Comparison of ENCODE assay signal across 14 cellular contexts in the genomic region with DNA sequence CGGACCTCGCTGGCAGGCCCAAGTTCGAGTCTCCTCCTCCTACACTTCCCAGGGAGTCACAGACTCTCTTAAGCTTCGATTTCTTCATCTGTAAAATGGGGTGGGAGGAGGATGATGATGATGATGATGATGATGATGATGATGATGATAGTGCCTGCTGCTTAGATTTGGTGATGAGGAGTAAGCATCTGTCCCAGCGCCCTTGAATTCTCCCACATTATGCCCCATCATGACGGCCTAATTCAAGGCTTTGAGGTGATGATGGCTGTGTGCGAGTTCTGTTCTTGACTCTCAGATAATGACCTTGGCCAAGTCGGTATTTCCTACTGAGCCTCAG. TPM values are rescaled to one million over a fixed set of nuclear protein-coding genes. Genes with fewer than 3 reads are reported as not detected.
DNase-seq lines count a peak whose midpoint lies in the region; TF ChIP-seq lines count a peak whose summit lies in the region.
"Had no signal": no experiment of that assay in that cellular context is flagged by ENCODE, and none has a peak within 500 bp of the region (broad histone marks: within the 10 kb centered on the region; RNA-seq: fewer than 3 reads in every experiment).

No MANE protein-coding gene starts in this region.

- H3K4me1 ChIP-seq in breast epithelium: peaks cover 0 to 4% of the 10 kb centered on the region in 2 donors
- peaks cover 0 to 3% (median 0%) of the 10 kb centered on the region in 4 donors for H3K4me1 ChIP-seq in transverse colon

- peak overlapping the region; percentile 83 to 96 for H3K27ac ChIP-seq in breast epithelium
- H3K27ac ChIP-seq in dorsolateral prefrontal cortex: peak overlapping the region in 57 of 59 donors; percentile 38 to 99 (median 95)
- peak overlapping the region; percentile 75 to 87 (median 80) for H3K27ac ChIP-seq in transverse colon

- H3K4me1 Mint-ChIP-seq in MCF 10A (ENCODE audit: insufficient read depth, unreplicated experiment) (peaks cover 9% of the 10 kb centered on the region), mesothelial cell of epicardium (peaks cover 9% of the 10 kb centered on the region)
- H3K4me1 Mint-ChIP-seq: activated CD4-positive, alpha-beta T cell treated with anti-CD3 and anti-CD28 coated beads, Interleukin-2, amount 10 ng/mL, durations not matched to agents 7 days and 5 days had no signal

- no peak for TF ChIP-seq EP300 in transverse colon (IDR thresholded peaks at IDR 0.05; ENCODE audit: low read depth)

- H3K36me3 Mint-ChIP-seq in MCF 10A (ENCODE audit: insufficient read depth, unreplicated experiment): no peaks in the 10 kb centered on the region
- H3K36me3 Mint-ChIP-seq in mesothelial cell of epicardium: no peaks in the 10 kb centered on the region
- H3K36me3 Mint-ChIP-seq: stimulated activated naive B cell treated with anti-CD40 and anti-IgM and Interleukin-4, amounts not matched to agents 10 μg/mL and 1 μg/mL and 100 μg/mL, for 72 hours had no signal

- no TSS peak for BruUV-seq in MCF 10A (replicated peaks; lab: Mats Ljungman, UMichigan)

- DNase-seq in breast epithelium (ENCODE audit: low spot score in 2 of 2): no peak
- no peak for DNase-seq in MCF 10A (ENCODE audit: unreplicated experiment)
- no peak for DNase-seq in dorsolateral prefrontal cortex
- DNase-seq in mesothelial cell of epicardium (ENCODE audit: low spot score in 2 of 2, unreplicated experiment in 2 of 2): no peak
- no peak for DNase-seq in transverse colon
- no peak for DNase-seq in A172 (ENCODE audit: low spot score)
- DNase-seq in NCI-H1417 treated with DMSO at 0.1 percent for 48 hours (lab: John Stamatoyannopoulos, UW): no peak
- DNase-seq in GM13977 (ENCODE audit: low spot score): no peak
- DNase-seq: 8988T; activated CD4-positive, alpha-beta T cell treated with anti-CD3 and anti-CD28 coated beads, Interleukin-2, amount 10 ng/mL, durations not matched to agents 7 days and 5 days; DMS153; stimulated activated naive B cell treated with anti-CD40 and anti-IgM and Interleukin-4, amounts not matched to agents 10 μg/mL and 1 μg/mL and 100 μg/mL, for 72 hours had no signal

- H3K4me3 Mint-ChIP-seq in MCF 10A (ENCODE audit: unreplicated experiment): no peak overlapping the region
- peak overlapping the region; percentile 51 for H3K4me3 Mint-ChIP-seq in mesothelial cell of epicardium
- H3K4me3 Mint-ChIP-seq: activated CD4-positive, alpha-beta T cell treated with anti-CD3 and anti-CD28 coated beads, Interleukin-2, amount 10 ng/mL, durations not matched to agents 7 days and 5 days had no signal

- TF ChIP-seq POLR2A in breast epithelium (IDR thresholded peaks at IDR 0.05) (no peak), transverse colon (IDR thresholded peaks at IDR 0.05) (no peak)

- POLR2A ChIA-PET in MCF 10A (lab: Yijun Ruan, JAX): no interaction called here

- H3K9me3 Mint-ChIP-seq in MCF 10A (ENCODE audit: unreplicated experiment) (peaks cover 19% of the 10 kb centered on the region), mesothelial cell of epicardium (peaks cover 16% of the 10 kb centered on the region)
- H3K9me3 Mint-ChIP-seq: activated CD4-positive, alpha-beta T cell treated with anti-CD3 and anti-CD28 coated beads, Interleukin-2, amount 10 ng/mL, durations not matched to agents 7 days and 5 days had no signal

- TF ChIP-seq CTCF in breast epithelium (IDR thresholded peaks at IDR 0.05): no peak
- no peak for TF ChIP-seq CTCF in MCF 10A (IDR thresholded peaks at IDR 0.05; ENCODE audit: unreplicated experiment)
- no peak for TF ChIP-seq CTCF in dorsolateral prefrontal cortex (IDR thresholded peaks at IDR 0.05 in 54 of 56, conservative IDR thresholded peaks at IDR 0.05 in 2 of 56; ENCODE audit: low read depth in 1 of 56, partially characterized antibody in 56 of 56)
- no peak for TF ChIP-seq CTCF in mesothelial cell of epicardium (IDR thresholded peaks at IDR 0.05; ENCODE audit: unreplicated experiment)
- TF ChIP-seq CTCF in transverse colon (IDR thresholded peaks at IDR 0.05): no peak
- TF ChIP-seq CTCF in GM13977 (IDR thresholded peaks at IDR 0.05; ENCODE audit: extremely low read depth, insufficient read depth, missing control alignments): no peak

- H3K27me3 ChIP-seq in breast epithelium (no peaks in the 10 kb centered on the region), dorsolateral prefrontal cortex (peaks cover 0 to 10% (median 0%) of the 10 kb centered on the region in 45 donors), transverse colon (peaks cover 36% of the 10 kb centered on the region)

- H3K9me3 ChIP-seq in breast epithelium (peaks cover 0 to 6% of the 10 kb centered on the region in 2 donors), transverse colon (no peaks in the 10 kb centered on the region)

- H3K4me3 ChIP-seq in breast epithelium (peak overlapping the region; percentile 43 to 75 (median 57)), dorsolateral prefrontal cortex (peak overlapping the region in 55 of 59 donors; percentile 9 to 90 (median 75)), transverse colon (peak overlapping the region in 3 of 4 donors; percentile 30 to 42 (median 32))
- H3K4me3 ChIP-seq: GM12878 had no signal

- no peaks in the 10 kb centered on the region for H3K36me3 ChIP-seq in breast epithelium
- no peaks in the 10 kb centered on the region for H3K36me3 ChIP-seq in transverse colon

- no peak overlapping the region for H3K27ac Mint-ChIP-seq in MCF 10A (ENCODE audit: low read depth, unreplicated experiment)
- no peak overlapping the region for H3K27ac Mint-ChIP-seq in mesothelial cell of epicardium
- H3K27ac Mint-ChIP-seq: activated CD4-positive, alpha-beta T cell treated with anti-CD3 and anti-CD28 coated beads, Interleukin-2, amount 10 ng/mL, durations not matched to agents 7 days and 5 days; stimulated activated naive B cell treated with anti-CD40 and anti-IgM and Interleukin-4, amounts not matched to agents 10 μg/mL and 1 μg/mL and 100 μg/mL, for 72 hours had no signal

- intact Hi-C loops in breast epithelium (cut with DNase I; ENCODE audit: low total_unique reads) (no loop called here), MCF 10A (cut with micrococcal nuclease) (no loop called here), dorsolateral prefrontal cortex (cut with DNase I) (no loop called here), transverse colon (cut with DNase I; ENCODE audit: low total_unique reads) (no loop called here)

- in situ Hi-C loops in transverse colon (cut with MboI; ENCODE audit: low pct_ligation_motif_present in 1 of 4, low pct_unique_long_range_greater_than_20kb in 1 of 4, low sequenced_read_pairs in 3 of 4) (no loop called here), GM13977 (cut with MboI; ENCODE audit: low pct_unique_long_range_greater_than_20kb, low sequenced_read_pairs, unreplicated experiment) (no loop called here)

- CTCF ChIA-PET in MCF 10A (lab: Yijun Ruan, JAX): no interaction called here

- WGBS in transverse colon (ENCODE audit: low coverage in 1 of 2), 2 donors: 72% methylated on average over 8 of the region's 8 CpGs; no CpG with 5 or more reads in 1 of the 2 donors

- H3K27me3 Mint-ChIP-seq in MCF 10A (ENCODE audit: insufficient read depth, unreplicated experiment) (peaks cover 18% of the 10 kb centered on the region), mesothelial cell of epicardium (ENCODE audit: low read depth) (peaks cover 72% of the 10 kb centered on the region)

RNA-seq across cellular contexts. Expression of a gene that starts 0.5 kb away (rescaled TPM):
- total RNA-seq in breast epithelium: 1 to 10 TPM; 2.1 to 5.1 (median 4.3) TPM
- not detected in 2 replicates for total RNA-seq in MCF 10A (2022)
- total RNA-seq in dorsolateral prefrontal cortex: 100 to 1,000 TPM in 6 of 120 experiments, 10 to 100 TPM in 114; 19.2 to 129 (median 51.1) TPM
- 3.3 to 4.4 TPM (median 3.6 TPM) in 3 replicates for total RNA-seq in mesothelial cell of epicardium
- 10 to 100 TPM in 1 of 4 donors, 1 to 10 TPM in 3; 1.6 to 20.2 (median 3.7) TPM for total RNA-seq in transverse colon
- total RNA-seq in A172 (2014; rRNA removed; shearing (Covaris generic)): 0.57 and 0.69 TPM in 2 replicates
- total RNA-seq: activated CD4-positive, alpha-beta T cell treated with anti-CD3 and anti-CD28 coated beads, Interleukin-2, amount 10 ng/mL, durations not matched to agents 7 days and 5 days; GM12878 had no signal

RNA-seq across cellular contexts. Expression of a gene that starts 42.9 kb away (rescaled TPM):
- total RNA-seq in breast epithelium (under 1 TPM in 1 of 3 donors, not detected in 2; 0.59 TPM), MCF 10A (2022) (not detected in 2 replicates), dorsolateral prefrontal cortex (1 to 10 TPM in 4 of 120 experiments, under 1 TPM in 11, not detected in 105; 0.23 to 1.5 (median 0.42) TPM), mesothelial cell of epicardium (not detected in 3 replicates), transverse colon (not detected)
- not detected in 2 replicates for total RNA-seq in A172 (2014; rRNA removed; shearing (Covaris generic))
- total RNA-seq: activated CD4-positive, alpha-beta T cell treated with anti-CD3 and anti-CD28 coated beads, Interleukin-2, amount 10 ng/mL, durations not matched to agents 7 days and 5 days; GM12878; myocyte had no signal
